Comparison of ENCODE assay signal across 10 cellular contexts in the genomic region with DNA sequence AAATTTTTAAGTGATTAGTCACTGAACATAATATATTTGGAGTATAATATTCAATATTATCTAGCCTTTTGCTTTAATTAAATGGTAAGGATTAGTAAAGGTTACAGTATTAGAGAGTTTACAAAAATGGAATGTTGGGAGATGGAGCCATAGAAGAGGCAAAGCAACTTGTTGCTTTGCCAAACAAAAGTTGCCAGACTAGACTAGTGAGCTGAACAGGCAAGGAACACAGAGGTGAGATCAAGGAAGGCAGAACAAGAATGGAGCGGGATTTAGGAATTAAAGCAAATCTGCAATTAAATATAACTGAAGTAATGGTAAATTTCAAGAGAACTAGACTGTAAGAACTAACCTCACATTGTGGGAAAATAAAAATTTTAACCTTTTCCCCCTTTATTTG. TPM values are rescaled to one million over a fixed set of nuclear protein-coding genes. Genes with fewer than 3 reads are reported as not detected.
A peak's percentile ranks its signal among the peaks of the same experiment; 100 is the strongest.
DNase-seq lines count a peak whose midpoint lies in the region; ATAC-seq and TF ChIP-seq lines count a peak whose summit lies in the region.
"Had no signal": no experiment of that assay in that cellular context is flagged by ENCODE, and none has a peak within 500 bp of the region (broad histone marks: within the 10 kb centered on the region; RNA-seq: fewer than 3 reads in every experiment).

No MANE protein-coding gene starts in this region.

- H3K9me3 Mint-ChIP-seq in activated T-cell treated with anti-CD3 and anti-CD28 coated beads, Interleukin-2, amount 50 U/mL, for 24 hours: no peaks in the 10 kb centered on the region
- no peaks in the 10 kb centered on the region for H3K9me3 Mint-ChIP-seq in T-cell

- H3K4me1 Mint-ChIP-seq in activated T-cell treated with anti-CD3 and anti-CD28 coated beads, Interleukin-2, amount 50 U/mL, for 24 hours (ENCODE audit: low read depth): peaks cover 36% of the 10 kb centered on the region
- peaks cover 46 to 67% (median 48%) of the 10 kb centered on the region in 3 donors for H3K4me1 Mint-ChIP-seq in T-cell

- H3K4me1 ChIP-seq in stomach: peaks cover 25 to 57% (median 36%) of the 10 kb centered on the region in 4 donors
- peaks cover 0 to 55% (median 24%) of the 10 kb centered on the region in 3 donors for H3K4me1 ChIP-seq in gastroesophageal sphincter

- WGBS in stomach, 5 donors: 31 to 48% (median 37%) methylated on average over 1 of the region's 1 CpG
- 86 to 91% methylated on average over 1 of the region's 1 CpG for WGBS in gastroesophageal sphincter (ENCODE audit: low coverage in 1 of 2), 2 donors

- H3K27me3 ChIP-seq in stomach (no peaks in the 10 kb centered on the region), gastroesophageal sphincter (no peaks in the 10 kb centered on the region)

- DNase-seq in activated T-cell treated with anti-CD3 and anti-CD28 coated beads, Interleukin-2, amount 50 U/mL, for 24 hours: no peak
- DNase-seq in activated T-cell treated with anti-CD3 and anti-CD28 coated beads for 4 hours (no peak), T-cell (no peak), foreskin fibroblast (no peak), stomach (peak; percentile 42), NCI-H187 treated with DMSO at 0.1 percent for 48 hours (lab: John Stamatoyannopoulos, UW) (no peak), KG1 (lab: John Stamatoyannopoulos, UW) (no peak)
- DNase-seq: AML-193, NCI-H1417 treated with DMSO at 0.1 percent for 48 hours had no signal

- H3K4me3 ChIP-seq in foreskin fibroblast (ENCODE audit: low read depth in 1 of 2, low read length in 2 of 2) (peak overlapping the region; percentile 6 to 14), stomach (peak overlapping the region in 2 of 4 donors; percentile 6 to 92), gastroesophageal sphincter (no peak overlapping the region)

- intact Hi-C loops in stomach (cut with DNase I; ENCODE audit: low total_unique reads): no loop called here

- TF ChIP-seq CTCF in foreskin fibroblast (IDR thresholded peaks at IDR 0.05; ENCODE audit: low read depth, low read length) (no peak), stomach (IDR thresholded peaks at IDR 0.05) (no peak), gastroesophageal sphincter (IDR thresholded peaks at IDR 0.05) (no peak)

- POLR2A ChIA-PET in T-cell (lab: Charles Lee): interaction anchor here in 1 of 2 donors (0.5 to 0.7 kb wide), 3 partner anchors 10 to 102 kb away, joined by 3 to 5 read pairs (median 3); no protein-coding TSS in a partner anchor

- ATAC-seq in T-cell (replicated peaks in 1 of 4): no peak
- no peak for ATAC-seq in gastroesophageal sphincter

- TF ChIP-seq POLR2A in stomach (IDR thresholded peaks at IDR 0.05): no peak
- TF ChIP-seq POLR2A in gastroesophageal sphincter (IDR thresholded peaks at IDR 0.05): no peak

- H3K27ac ChIP-seq in stomach (peak overlapping the region in 4 of 5 donors; percentile 38 to 100 (median 70)), gastroesophageal sphincter (peak overlapping the region in 2 of 4 donors; percentile 8 to 26)

- no peaks in the 10 kb centered on the region for H3K27me3 Mint-ChIP-seq in activated T-cell treated with anti-CD3 and anti-CD28 coated beads, Interleukin-2, amount 50 U/mL, for 24 hours
- H3K27me3 Mint-ChIP-seq in T-cell: no peaks in the 10 kb centered on the region

- CTCF ChIA-PET in T-cell (lab: Charles Lee): interaction anchor here in 1 of 2 donors (0.6 to 0.9 kb wide), 3 partner anchors 20 to 210 kb away, joined by 3 to 7 read pairs (median 4); no protein-coding TSS in a partner anchor

- peak overlapping the region; percentile 94 for H3K4me3 Mint-ChIP-seq in activated T-cell treated with anti-CD3 and anti-CD28 coated beads, Interleukin-2, amount 50 U/mL, for 24 hours
- peak overlapping the region; percentile 39 to 79 (median 64) for H3K4me3 Mint-ChIP-seq in T-cell

- no peaks in the 10 kb centered on the region for H3K9me3 ChIP-seq in stomach
- H3K9me3 ChIP-seq in gastroesophageal sphincter: no peaks in the 10 kb centered on the region

- H3K36me3 Mint-ChIP-seq in activated T-cell treated with anti-CD3 and anti-CD28 coated beads, Interleukin-2, amount 50 U/mL, for 24 hours (ENCODE audit: low read depth): peaks cover 65% of the 10 kb centered on the region
- peaks cover 36% of the 10 kb centered on the region for H3K36me3 Mint-ChIP-seq in T-cell

- H3K27ac Mint-ChIP-seq in activated T-cell treated with anti-CD3 and anti-CD28 coated beads, Interleukin-2, amount 50 U/mL, for 24 hours: peak overlapping the region; percentile 92
- H3K27ac Mint-ChIP-seq in T-cell: peak overlapping the region; percentile 82 to 95

- no peak for TF ChIP-seq EP300 in stomach (IDR thresholded peaks at IDR 0.05)
- TF ChIP-seq EP300 in gastroesophageal sphincter (IDR thresholded peaks at IDR 0.05): no peak

- H3K36me3 ChIP-seq in stomach: peaks cover 0 to 5% (median 2%) of the 10 kb centered on the region in 4 donors
- H3K36me3 ChIP-seq in gastroesophageal sphincter: no peaks in the 10 kb centered on the region

RNA-seq across cellular contexts. Expression of a gene that starts 5.1 kb away (rescaled TPM):
- total RNA-seq in T-cell (100 to 1,000 TPM in 1 of 5 donors, 10 to 100 TPM in 4; 72.0 to 111 (median 93.6) TPM), stomach (100 to 1,000 TPM in 1 of 5 donors, 10 to 100 TPM in 4; 19.8 to 104 (median 54.9) TPM), gastroesophageal sphincter (10 to 100 TPM; 43.1 to 59.6 (median 51.3) TPM)
- polyA plus RNA-seq in stomach: 10 to 100 TPM; 31.7 to 61.3 (median 35.0) TPM

RNA-seq across cellular contexts. Expression of a gene that starts 45.4 kb away (rescaled TPM):
- total RNA-seq in T-cell (100 to 1,000 TPM in 1 of 5 donors, 10 to 100 TPM in 4; 73.0 to 106 (median 88.8) TPM), stomach (100 to 1,000 TPM in 4 of 5 donors, 10 to 100 TPM in 1; 35.7 to 478 (median 107) TPM), gastroesophageal sphincter (10 to 100 TPM; 43.6 to 91.3 (median 68.6) TPM)
- polyA plus RNA-seq in stomach: 10 to 100 TPM; 14.8 to 30.2 (median 22.9) TPM

Comparison
In these comparisons a context has a peak if more than half of its experiments do, and no peak if none do; other contexts are left out.
1. H3K4me3 ChIP-seq: peak in foreskin fibroblast (2 of 2); none in gastroesophageal sphincter (0 of 2).